ENCODE assay signal across 25 cellular contexts in the genomic region with DNA sequence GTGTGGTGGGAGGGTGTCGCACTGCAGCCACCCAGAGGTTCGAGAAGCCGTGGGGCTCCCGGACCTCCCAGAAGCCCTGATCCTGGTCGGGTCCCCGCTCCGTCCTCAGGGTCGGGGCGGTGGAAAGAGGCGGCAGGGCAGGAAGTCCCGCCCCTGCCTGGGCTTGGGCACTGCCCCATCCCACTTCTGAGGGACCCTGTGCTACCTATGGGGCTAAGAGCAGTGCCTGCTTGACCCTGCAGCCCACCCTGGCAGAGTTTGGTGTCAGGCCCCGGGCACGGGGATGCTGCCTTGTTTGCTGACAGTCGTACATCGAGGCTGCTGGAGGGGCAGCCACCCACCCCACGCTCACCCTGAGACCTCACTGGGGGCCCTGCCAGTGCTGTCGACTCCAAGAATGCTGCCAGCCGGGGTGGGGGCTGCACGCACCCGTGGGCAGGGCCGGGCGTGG. TPM values are rescaled to one million over a fixed set of nuclear protein-coding genes. Genes with fewer than 3 reads are reported as not detected.
"Had no signal": no experiment of that assay in that cellular context is flagged by ENCODE, and none has a peak within 500 bp of the region (broad histone marks: within the 10 kb centered on the region; RNA-seq: fewer than 3 reads in every experiment).

No MANE protein-coding gene starts in this region.

- DNase-seq: IMR-90, Karpas-422, KG1, MG63, NCI-H1092, NCI-H1105 treated with DMSO at 0.1 percent for 48 hours, NCI-H1417 treated with DMSO at 0.1 percent for 48 hours, NCI-H146, NCI-H1694 treated with DMSO at 0.1 percent for 48 hours, NCI-H1930, NCI-H2081, NCI-H2107, NCI-H2227 treated with DMSO at 0.1 percent for 48 hours, NCI-H510A, NCI-H524 treated with DMSO at 0.1 percent for 48 hours, NCI-H69, NCI-H774, RPMI8226, SHP77 treated with DMSO at 0.1 percent for 48 hours, SJCRH30 had no signal

- ATAC-seq: HepG2, Right ventricle myocardium inferior, SK-N-SH treated with all-trans-retinoic acid at 6 μM for 48 hours had no signal

- H3K27ac ChIP-seq: SJCRH30 had no signal

- FAIRE-seq: HepG2, RCC 7860 had no signal

RNA-seq across cellular contexts. Expression of a gene that starts 45.8 kb away (rescaled TPM):
- total RNA-seq: HT1080, IMR-90 had no signal

RNA-seq across cellular contexts. Expression of a gene that starts 49.7 kb away (rescaled TPM):
- total RNA-seq: HT1080 had no signal
